ENCODE assay signal across 8 cellular contexts in the genomic region with DNA sequence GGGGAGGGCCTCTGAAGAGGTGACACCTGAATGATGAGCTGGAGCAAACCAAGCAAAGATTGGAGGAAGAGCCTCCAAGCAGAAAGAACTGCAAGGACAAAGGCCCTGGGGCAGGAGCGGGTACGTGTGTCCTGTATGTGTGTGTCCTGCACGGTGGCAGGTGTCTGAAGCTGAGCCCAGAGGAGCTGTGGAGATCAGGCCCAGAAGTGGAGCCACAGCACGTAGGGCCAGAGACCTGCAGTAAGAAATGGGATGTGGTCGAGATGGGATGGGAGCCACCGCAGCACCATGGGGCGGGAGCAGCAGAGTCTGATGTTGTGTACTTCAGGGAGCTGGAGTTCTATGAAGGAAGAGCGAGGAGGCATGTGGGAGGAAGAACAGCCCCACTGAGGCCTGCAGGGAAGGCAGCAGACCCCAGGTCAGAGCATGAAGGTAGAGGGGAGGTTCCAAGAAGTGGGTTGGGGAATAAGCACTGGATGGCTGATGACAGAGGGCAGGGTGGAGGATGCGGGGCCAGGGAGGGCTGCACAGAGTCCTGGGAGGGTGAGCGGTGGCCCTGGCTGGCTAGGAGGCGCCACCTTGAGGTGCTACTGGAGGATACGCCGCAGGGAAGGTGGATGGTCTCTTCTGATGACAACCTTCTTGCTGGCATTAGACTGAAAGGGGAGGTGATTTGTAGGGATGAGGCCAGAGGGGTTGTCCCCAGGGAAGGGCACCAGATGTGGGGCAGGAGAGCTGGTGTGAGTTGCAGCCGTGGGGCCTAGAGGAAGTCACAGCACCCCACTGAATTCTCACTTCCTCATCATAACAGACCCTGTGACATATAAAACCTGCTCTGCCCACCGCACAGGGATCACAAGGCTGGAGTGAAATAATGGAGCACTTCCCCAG. TPM values are rescaled to one million over a fixed set of nuclear protein-coding genes. Genes with fewer than 3 reads are reported as not detected.
DNase-seq lines count a peak whose midpoint lies in the region; TF ChIP-seq lines count a peak whose summit lies in the region.

No MANE protein-coding gene starts in this region.

- H3K9me3 Mint-ChIP-seq in dendritic cell treated with granulocyte-macrophage colony-stimulating factor and Interleukin-4, amounts not matched to agents 40 ng/mL and 50 ng/mL, for 4 days: no peaks in the 10 kb centered on the region

- H3K9ac ChIP-seq in GM23248: no peak overlapping the region

- H3K27ac ChIP-seq in GM23248 (no peak overlapping the region), transverse colon (no peak overlapping the region)

- no peaks in the 10 kb centered on the region for H3K27me3 ChIP-seq in GM23248 (replicated peaks; ENCODE audit: insufficient read depth)
- H3K27me3 ChIP-seq in transverse colon: no peaks in the 10 kb centered on the region

- no peaks in the 10 kb centered on the region for H3K4me1 ChIP-seq in GM23248 (ENCODE audit: insufficient read depth)
- H3K4me1 ChIP-seq in transverse colon: no peaks in the 10 kb centered on the region

- peaks cover 61% of the 10 kb centered on the region for H3K4me1 Mint-ChIP-seq in dendritic cell treated with granulocyte-macrophage colony-stimulating factor and Interleukin-4, amounts not matched to agents 40 ng/mL and 50 ng/mL, for 4 days (ENCODE audit: low read depth)

- H3K27ac Mint-ChIP-seq in dendritic cell treated with granulocyte-macrophage colony-stimulating factor and Interleukin-4, amounts not matched to agents 40 ng/mL and 50 ng/mL, for 4 days: peak overlapping the region; percentile 69

- no peak overlapping the region for H2AFZ ChIP-seq in GM23248

- peak; percentile 1 for DNase-seq in NCI-H1105 treated with DMSO at 0.1 percent for 48 hours (lab: John Stamatoyannopoulos, UW)
- DNase-seq in NCI-H1105 (lab: John Stamatoyannopoulos, UW): no peak
- peak; percentile 83 for DNase-seq in GM23248
- peak; percentile 53 for DNase-seq in M059J (ENCODE audit: low read depth)
- DNase-seq in myocyte (ENCODE audit: low read depth): peak; percentile 61
- peak; percentile 59 for DNase-seq in transverse colon

- 0 out of 2 replicates have a peak, but pooled peaks cover 3% of the 10 kb centered on the region for H3K36me3 ChIP-seq in GM23248 (ENCODE audit: low read depth)
- no peaks in the 10 kb centered on the region for H3K36me3 ChIP-seq in transverse colon

- H3K79me2 ChIP-seq in GM23248 (ENCODE audit: insufficient read depth): no peaks in the 10 kb centered on the region

- no peak for TF ChIP-seq POLR2A in transverse colon (IDR thresholded peaks at IDR 0.05)

- TF ChIP-seq EP300 in transverse colon (IDR thresholded peaks at IDR 0.05; ENCODE audit: low read depth): no peak

- TF ChIP-seq CTCF in WI38 (IDR thresholded peaks at IDR 0.05; ENCODE audit: low read depth, low read length) (peak; percentile 62), transverse colon (IDR thresholded peaks at IDR 0.05) (peak; percentile 38 to 69 (median 47))

- no peaks in the 10 kb centered on the region for H3K9me3 ChIP-seq in GM23248 (ENCODE audit: low read depth)
- no peaks in the 10 kb centered on the region for H3K9me3 ChIP-seq in transverse colon

- H4K20me1 ChIP-seq in GM23248 (ENCODE audit: insufficient read depth): no peaks in the 10 kb centered on the region

- H3K36me3 Mint-ChIP-seq in dendritic cell treated with granulocyte-macrophage colony-stimulating factor and Interleukin-4, amounts not matched to agents 40 ng/mL and 50 ng/mL, for 4 days (ENCODE audit: low read depth): peaks cover 9% of the 10 kb centered on the region

- intact Hi-C loops in dendritic cell treated with granulocyte-macrophage colony-stimulating factor and Interleukin-4, amounts not matched to agents 40 ng/mL and 50 ng/mL, for 4 days (cut with micrococcal nuclease): no loop called here
- intact Hi-C loops in transverse colon (cut with DNase I; ENCODE audit: low total_unique reads): no loop called here

- WGBS in GM23248 (ENCODE audit: low coverage in 1 of 2, low lambda C conversion rate in 2 of 2, missing lambda C conversion rate in 2 of 2), 2 experiments: 57 to 62% methylated on average over 15 of the region's 15 CpGs
- 54 to 59% methylated on average over 6 to 15 of the region's 15 CpGs for WGBS in transverse colon (ENCODE audit: low coverage in 1 of 2), 2 donors

- peaks cover 40% of the 10 kb centered on the region for H3F3A ChIP-seq in GM23248 (ENCODE audit: insufficient read depth)

- no peak overlapping the region for H3K4me2 ChIP-seq in GM23248 (ENCODE audit: unreplicated experiment)

- no peaks in the 10 kb centered on the region for H3K9me2 ChIP-seq in GM23248 (ENCODE audit: insufficient read depth)

- in situ Hi-C loops in GM23248 (cut with MboI): loop anchor here (10.0 kb wide), 2 partner anchors 64 to 86 kb away; partner anchors contain the start of gene SLC12A3
- in situ Hi-C loops in transverse colon (cut with MboI; ENCODE audit: low pct_ligation_motif_present in 1 of 4, low pct_unique_long_range_greater_than_20kb in 1 of 4, low sequenced_read_pairs in 3 of 4): loop anchor here in 3 of 4 donors (5.0 to 25.0 kb wide), 3 partner anchors 84 to 211 kb away; partner anchors contain the start of gene SLC12A3 (in 3 of the 3)

- no peaks in the 10 kb centered on the region for H3K27me3 Mint-ChIP-seq in dendritic cell treated with granulocyte-macrophage colony-stimulating factor and Interleukin-4, amounts not matched to agents 40 ng/mL and 50 ng/mL, for 4 days

- peak overlapping the region; percentile 18 for H3K4me3 Mint-ChIP-seq in dendritic cell treated with granulocyte-macrophage colony-stimulating factor and Interleukin-4, amounts not matched to agents 40 ng/mL and 50 ng/mL, for 4 days

- H3K4me3 ChIP-seq in GM23248: no peak overlapping the region
- no peak overlapping the region for H3K4me3 ChIP-seq in WI38 (ENCODE audit: low read depth, low read length)
- no peak overlapping the region for H3K4me3 ChIP-seq in transverse colon

RNA-seq across cellular contexts. Expression of gene CETP, which starts 10.6 kb away (rescaled TPM):
- not detected in 2 replicates for total RNA-seq in GM23248 (2014; rRNA removed; shearing (Covaris generic))
- not detected in 2 replicates for polyA plus RNA-seq in GM23248 (2016; fragmentation: Nextera tagmentation; extraction: Ambion mirVana)
- total RNA-seq in M059J (2014; rRNA removed; shearing (Covaris generic)): not detected in 2 replicates
- total RNA-seq in myocyte: 0.10 TPM in 1 of 2 replicates, not detected in the other
- polyA plus RNA-seq in myocyte (2012): 0.19 TPM
- total RNA-seq in transverse colon: under 1 TPM in 1 of 4 donors, not detected in 3; 0.55 TPM

RNA-seq across cellular contexts. Expression of gene HERPUD1, which starts 19.2 kb away (rescaled TPM):
- total RNA-seq in GM23248 (2014; rRNA removed; shearing (Covaris generic)): 218 TPM in 2 replicates
- 299 and 302 TPM in 2 replicates for polyA plus RNA-seq in GM23248 (2016; fragmentation: Nextera tagmentation; extraction: Ambion mirVana)
- 104 and 124 TPM in 2 replicates for total RNA-seq in M059J (2014; rRNA removed; shearing (Covaris generic))
- total RNA-seq in myocyte (255 and 327 TPM in 2 replicates), transverse colon (100 to 1,000 TPM in 3 of 4 donors, 10 to 100 TPM in 1; 64.1 to 335 (median 186) TPM)
- polyA plus RNA-seq in myocyte (2012): 339 TPM

RNA-seq across cellular contexts. Expression of gene NLRC5, which starts 38.2 kb away (rescaled TPM):
- 17.1 and 23.8 TPM in 2 replicates for total RNA-seq in GM23248 (2014; rRNA removed; shearing (Covaris generic))
- polyA plus RNA-seq in GM23248 (2016; fragmentation: Nextera tagmentation; extraction: Ambion mirVana): 9.3 and 10.6 TPM in 2 replicates
- total RNA-seq in M059J (2014; rRNA removed; shearing (Covaris generic)): 25.2 and 31.1 TPM in 2 replicates
- total RNA-seq in myocyte (10.0 and 15.7 TPM in 2 replicates), transverse colon (100 to 1,000 TPM in 1 of 4 donors, 10 to 100 TPM in 3; 59.4 to 171 (median 73.6) TPM)
- 10.5 TPM for polyA plus RNA-seq in myocyte (2012)
